Comparison of ENCODE assay signal across 1 cellular context in the genomic region with DNA sequence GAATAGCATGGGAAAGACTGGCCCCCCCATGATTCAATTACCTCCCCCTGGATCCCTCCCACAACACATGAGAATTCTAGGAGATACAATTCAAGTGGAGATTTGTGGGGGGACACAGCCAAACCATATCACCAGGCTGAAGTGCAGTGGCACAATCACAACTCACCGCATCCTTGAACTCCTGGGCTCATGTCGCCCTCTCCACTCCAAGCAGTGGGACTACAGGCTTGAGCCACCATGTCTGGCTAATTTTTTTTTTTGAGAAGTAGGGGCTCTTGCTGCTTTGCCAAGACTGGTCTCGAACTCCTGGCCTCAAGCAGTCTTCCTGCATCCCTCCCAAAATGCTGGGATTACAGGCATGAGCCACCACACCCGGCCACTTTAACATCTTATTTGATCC.
TF ChIP-seq lines count a peak whose summit lies in the region.

No MANE protein-coding gene starts in this region.

TF ChIP-seq in GM23338, 12 proteins besides CTCF, POLR2A, EP300 and RAD21 (continued from another document):
- TF ChIP-seq, protein P1, sequence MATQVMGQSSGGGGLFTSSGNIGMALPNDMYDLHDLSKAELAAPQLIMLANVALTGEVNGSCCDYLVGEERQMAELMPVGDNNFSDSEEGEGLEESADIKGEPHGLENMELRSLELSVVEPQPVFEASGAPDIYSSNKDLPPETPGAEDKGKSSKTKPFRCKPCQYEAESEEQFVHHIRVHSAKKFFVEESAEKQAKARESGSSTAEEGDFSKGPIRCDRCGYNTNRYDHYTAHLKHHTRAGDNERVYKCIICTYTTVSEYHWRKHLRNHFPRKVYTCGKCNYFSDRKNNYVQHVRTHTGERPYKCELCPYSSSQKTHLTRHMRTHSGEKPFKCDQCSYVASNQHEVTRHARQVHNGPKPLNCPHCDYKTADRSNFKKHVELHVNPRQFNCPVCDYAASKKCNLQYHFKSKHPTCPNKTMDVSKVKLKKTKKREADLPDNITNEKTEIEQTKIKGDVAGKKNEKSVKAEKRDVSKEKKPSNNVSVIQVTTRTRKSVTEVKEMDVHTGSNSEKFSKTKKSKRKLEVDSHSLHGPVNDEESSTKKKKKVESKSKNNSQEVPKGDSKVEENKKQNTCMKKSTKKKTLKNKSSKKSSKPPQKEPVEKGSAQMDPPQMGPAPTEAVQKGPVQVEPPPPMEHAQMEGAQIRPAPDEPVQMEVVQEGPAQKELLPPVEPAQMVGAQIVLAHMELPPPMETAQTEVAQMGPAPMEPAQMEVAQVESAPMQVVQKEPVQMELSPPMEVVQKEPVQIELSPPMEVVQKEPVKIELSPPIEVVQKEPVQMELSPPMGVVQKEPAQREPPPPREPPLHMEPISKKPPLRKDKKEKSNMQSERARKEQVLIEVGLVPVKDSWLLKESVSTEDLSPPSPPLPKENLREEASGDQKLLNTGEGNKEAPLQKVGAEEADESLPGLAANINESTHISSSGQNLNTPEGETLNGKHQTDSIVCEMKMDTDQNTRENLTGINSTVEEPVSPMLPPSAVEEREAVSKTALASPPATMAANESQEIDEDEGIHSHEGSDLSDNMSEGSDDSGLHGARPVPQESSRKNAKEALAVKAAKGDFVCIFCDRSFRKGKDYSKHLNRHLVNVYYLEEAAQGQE (IDR thresholded peaks at IDR 0.05; ENCODE audit: unreplicated experiment), result no peak
- no peak for TF ChIP-seq CREB1 (CRISPR knock-in tag; IDR thresholded peaks at IDR 0.05; ENCODE audit: low read depth)
- TF ChIP-seq ZNF331 (CRISPR knock-in tag; IDR thresholded peaks at IDR 0.05; ENCODE audit: low read depth), result no peak
- TF ChIP-seq, protein P2, sequence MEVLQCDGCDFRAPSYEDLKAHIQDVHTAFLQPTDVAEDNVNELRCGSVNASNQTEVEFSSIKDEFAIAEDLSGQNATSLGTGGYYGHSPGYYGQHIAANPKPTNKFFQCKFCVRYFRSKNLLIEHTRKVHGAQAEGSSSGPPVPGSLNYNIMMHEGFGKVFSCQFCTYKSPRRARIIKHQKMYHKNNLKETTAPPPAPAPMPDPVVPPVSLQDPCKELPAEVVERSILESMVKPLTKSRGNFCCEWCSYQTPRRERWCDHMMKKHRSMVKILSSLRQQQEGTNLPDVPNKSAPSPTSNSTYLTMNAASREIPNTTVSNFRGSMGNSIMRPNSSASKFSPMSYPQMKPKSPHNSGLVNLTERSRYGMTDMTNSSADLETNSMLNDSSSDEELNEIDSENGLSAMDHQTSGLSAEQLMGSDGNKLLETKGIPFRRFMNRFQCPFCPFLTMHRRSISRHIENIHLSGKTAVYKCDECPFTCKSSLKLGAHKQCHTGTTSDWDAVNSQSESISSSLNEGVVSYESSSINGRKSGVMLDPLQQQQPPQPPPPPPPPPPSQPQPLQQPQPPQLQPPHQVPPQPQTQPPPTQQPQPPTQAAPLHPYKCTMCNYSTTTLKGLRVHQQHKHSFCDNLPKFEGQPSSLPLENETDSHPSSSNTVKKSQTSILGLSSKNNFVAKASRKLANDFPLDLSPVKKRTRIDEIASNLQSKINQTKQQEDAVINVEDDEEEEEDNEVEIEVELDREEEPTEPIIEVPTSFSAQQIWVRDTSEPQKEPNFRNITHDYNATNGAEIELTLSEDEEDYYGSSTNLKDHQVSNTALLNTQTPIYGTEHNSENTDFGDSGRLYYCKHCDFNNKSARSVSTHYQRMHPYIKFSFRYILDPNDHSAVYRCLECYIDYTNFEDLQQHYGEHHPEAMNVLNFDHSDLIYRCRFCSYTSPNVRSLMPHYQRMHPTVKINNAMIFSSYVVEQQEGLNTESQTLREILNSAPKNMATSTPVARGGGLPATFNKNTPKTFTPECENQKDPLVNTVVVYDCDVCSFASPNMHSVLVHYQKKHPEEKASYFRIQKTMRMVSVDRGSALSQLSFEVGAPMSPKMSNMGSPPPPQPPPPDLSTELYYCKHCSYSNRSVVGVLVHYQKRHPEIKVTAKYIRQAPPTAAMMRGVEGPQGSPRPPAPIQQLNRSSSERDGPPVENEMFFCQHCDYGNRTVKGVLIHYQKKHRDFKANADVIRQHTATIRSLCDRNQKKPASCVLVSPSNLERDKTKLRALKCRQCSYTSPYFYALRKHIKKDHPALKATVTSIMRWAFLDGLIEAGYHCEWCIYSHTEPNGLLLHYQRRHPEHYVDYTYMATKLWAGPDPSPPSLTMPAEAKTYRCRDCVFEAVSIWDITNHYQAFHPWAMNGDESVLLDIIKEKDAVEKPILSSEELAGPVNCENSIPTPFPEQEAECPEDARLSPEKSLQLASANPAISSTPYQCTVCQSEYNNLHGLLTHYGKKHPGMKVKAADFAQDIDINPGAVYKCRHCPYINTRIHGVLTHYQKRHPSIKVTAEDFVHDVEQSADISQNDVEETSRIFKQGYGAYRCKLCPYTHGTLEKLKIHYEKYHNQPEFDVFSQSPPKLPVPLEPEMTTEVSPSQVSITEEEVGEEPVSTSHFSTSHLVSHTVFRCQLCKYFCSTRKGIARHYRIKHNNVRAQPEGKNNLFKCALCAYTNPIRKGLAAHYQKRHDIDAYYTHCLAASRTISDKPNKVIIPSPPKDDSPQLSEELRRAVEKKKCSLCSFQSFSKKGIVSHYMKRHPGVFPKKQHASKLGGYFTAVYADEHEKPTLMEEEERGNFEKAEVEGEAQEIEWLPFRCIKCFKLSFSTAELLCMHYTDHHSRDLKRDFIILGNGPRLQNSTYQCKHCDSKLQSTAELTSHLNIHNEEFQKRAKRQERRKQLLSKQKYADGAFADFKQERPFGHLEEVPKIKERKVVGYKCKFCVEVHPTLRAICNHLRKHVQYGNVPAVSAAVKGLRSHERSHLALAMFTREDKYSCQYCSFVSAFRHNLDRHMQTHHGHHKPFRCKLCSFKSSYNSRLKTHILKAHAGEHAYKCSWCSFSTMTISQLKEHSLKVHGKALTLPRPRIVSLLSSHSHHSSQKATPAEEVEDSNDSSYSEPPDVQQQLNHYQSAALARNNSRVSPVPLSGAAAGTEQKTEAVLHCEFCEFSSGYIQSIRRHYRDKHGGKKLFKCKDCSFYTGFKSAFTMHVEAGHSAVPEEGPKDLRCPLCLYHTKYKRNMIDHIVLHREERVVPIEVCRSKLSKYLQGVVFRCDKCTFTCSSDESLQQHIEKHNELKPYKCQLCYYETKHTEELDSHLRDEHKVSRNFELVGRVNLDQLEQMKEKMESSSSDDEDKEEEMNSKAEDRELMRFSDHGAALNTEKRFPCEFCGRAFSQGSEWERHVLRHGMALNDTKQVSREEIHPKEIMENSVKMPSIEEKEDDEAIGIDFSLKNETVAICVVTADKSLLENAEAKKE (CRISPR knock-in tag; IDR thresholded peaks at IDR 0.05), result no peak
- no peak for TF ChIP-seq EZH2phosphoT487 (IDR thresholded peaks at IDR 0.05; ENCODE audit: unreplicated experiment)
- no peak for TF ChIP-seq EZH2 (IDR thresholded peaks at IDR 0.05; ENCODE audit: low read depth, unreplicated experiment)
- TF ChIP-seq ZNF114 (CRISPR knock-in tag; IDR thresholded peaks at IDR 0.05), result no peak
- TF ChIP-seq, protein P3, sequence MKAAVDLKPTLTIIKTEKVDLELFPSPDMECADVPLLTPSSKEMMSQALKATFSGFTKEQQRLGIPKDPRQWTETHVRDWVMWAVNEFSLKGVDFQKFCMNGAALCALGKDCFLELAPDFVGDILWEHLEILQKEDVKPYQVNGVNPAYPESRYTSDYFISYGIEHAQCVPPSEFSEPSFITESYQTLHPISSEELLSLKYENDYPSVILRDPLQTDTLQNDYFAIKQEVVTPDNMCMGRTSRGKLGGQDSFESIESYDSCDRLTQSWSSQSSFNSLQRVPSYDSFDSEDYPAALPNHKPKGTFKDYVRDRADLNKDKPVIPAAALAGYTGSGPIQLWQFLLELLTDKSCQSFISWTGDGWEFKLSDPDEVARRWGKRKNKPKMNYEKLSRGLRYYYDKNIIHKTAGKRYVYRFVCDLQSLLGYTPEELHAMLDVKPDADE (IDR thresholded peaks at IDR 0.05), result no peak
- TF ChIP-seq STAT1 (IDR thresholded peaks at IDR 0.05; ENCODE audit: unreplicated experiment), result no peak
